Comparison of ENCODE assay signal across 23 cellular contexts in the genomic region with DNA sequence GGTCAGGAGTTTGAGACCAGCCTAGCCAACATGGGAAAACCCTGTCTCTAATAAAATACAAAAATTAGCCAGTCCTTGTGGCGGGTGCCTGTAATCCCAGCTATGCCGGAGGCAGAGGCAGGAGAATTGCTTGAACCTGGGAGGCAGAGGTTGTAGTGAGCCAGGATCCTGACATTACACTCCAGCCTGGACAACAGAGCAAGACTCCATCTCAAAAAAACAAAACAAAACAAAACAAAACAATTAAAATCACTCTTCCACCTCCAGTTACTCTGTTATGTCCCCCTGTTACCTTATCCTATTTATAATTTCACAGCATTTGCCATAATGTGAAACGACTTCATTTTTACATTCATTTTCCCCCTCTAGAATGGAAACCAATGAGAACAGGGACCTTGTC.
"Had no signal": no experiment of that assay in that cellular context is flagged by ENCODE, and none has a peak within 500 bp of the region (broad histone marks: within the 10 kb centered on the region; RNA-seq: fewer than 3 reads in every experiment).

No MANE protein-coding gene starts in this region.

- H3K27me3 Mint-ChIP-seq: activated naive CD8-positive, alpha-beta T cell had no signal

- H3K4me3 ChIP-seq: gastroesophageal sphincter, pancreas, right atrium auricular region, thoracic aorta, upper lobe of left lung, vagina had no signal

- H3K36me3 Mint-ChIP-seq: activated naive CD8-positive, alpha-beta T cell; naive thymus-derived CD4-positive, alpha-beta T cell had no signal

- ATAC-seq: activated CD8-positive, alpha-beta T cell treated with anti-CD3 and anti-CD28 coated beads for 36 hours; activated T-cell treated with anti-CD3 and anti-CD28 coated beads, Interleukin-2, amount 50 U/mL, for 72 hours; gastroesophageal sphincter; naive thymus-derived CD4-positive, alpha-beta T cell; pancreas; stimulated activated naive CD8-positive, alpha-beta T cell treated with anti-CD3 and anti-CD28 coated beads, Interleukin-15, Interleukin-2, amounts not matched to agents 100 U/mL and 50 U/mL, for 24 hours; T-helper 17 cell had no signal

- DNase-seq: activated CD4-positive, alpha-beta T cell treated with anti-CD3 and anti-CD28 coated beads for 1 hour; activated CD4-positive, alpha-beta T cell treated with anti-CD3 and anti-CD28 coated beads, Interleukin-2, amount 50 U/mL, for 1 hour; activated CD8-positive, alpha-beta T cell treated with anti-CD3 and anti-CD28 coated beads for 36 hours; activated effector memory CD4-positive, alpha-beta T cell treated with Interleukin-2 at 50 U/mL for 16 hours; activated naive CD4-positive, alpha-beta T cell treated with Interleukin-2 at 50 U/mL for 16 hours; activated T-cell treated with anti-CD3 and anti-CD28 coated beads, Interleukin-2, amount 50 U/mL, for 72 hours; anterior cingulate cortex; effector memory CD4-positive, alpha-beta T cell; head of caudate nucleus; hippocampal formation; midbrain; naive thymus-derived CD4-positive, alpha-beta T cell; pancreas; stimulated activated naive CD8-positive, alpha-beta T cell treated with anti-CD3 and anti-CD28 coated beads, Interleukin-15, Interleukin-2, amounts not matched to agents 100 U/mL and 50 U/mL, for 24 hours; T-helper 17 cell; T1000; upper lobe of left lung had no signal

- H3K9me3 ChIP-seq: gastroesophageal sphincter, neutrophil, pancreas, right atrium auricular region, thoracic aorta, upper lobe of left lung, vagina had no signal

- H3K27me3 ChIP-seq: gastroesophageal sphincter, pancreas, right atrium auricular region, upper lobe of left lung, vagina had no signal

- H3K36me3 ChIP-seq: gastroesophageal sphincter, neutrophil, pancreas, right atrium auricular region, thoracic aorta, upper lobe of left lung, vagina had no signal

- H3K4me3 Mint-ChIP-seq: activated CD8-positive, alpha-beta T cell treated with anti-CD3 and anti-CD28 coated beads for 36 hours; activated naive CD8-positive, alpha-beta T cell; activated T-cell treated with anti-CD3 and anti-CD28 coated beads, Interleukin-2, amount 50 U/mL, for 72 hours had no signal

- H3K27ac Mint-ChIP-seq: activated CD8-positive, alpha-beta T cell treated with anti-CD3 and anti-CD28 coated beads for 36 hours; activated naive CD8-positive, alpha-beta T cell; activated T-cell treated with anti-CD3 and anti-CD28 coated beads, Interleukin-2, amount 50 U/mL, for 72 hours; T-helper 17 cell had no signal

- H3K9me3 Mint-ChIP-seq: activated CD8-positive, alpha-beta T cell treated with anti-CD3 and anti-CD28 coated beads for 36 hours; activated T-cell treated with anti-CD3 and anti-CD28 coated beads, Interleukin-2, amount 50 U/mL, for 72 hours; naive thymus-derived CD4-positive, alpha-beta T cell had no signal
